7 cellular contexts compared by ENCODE assay signal in the genomic region with DNA sequence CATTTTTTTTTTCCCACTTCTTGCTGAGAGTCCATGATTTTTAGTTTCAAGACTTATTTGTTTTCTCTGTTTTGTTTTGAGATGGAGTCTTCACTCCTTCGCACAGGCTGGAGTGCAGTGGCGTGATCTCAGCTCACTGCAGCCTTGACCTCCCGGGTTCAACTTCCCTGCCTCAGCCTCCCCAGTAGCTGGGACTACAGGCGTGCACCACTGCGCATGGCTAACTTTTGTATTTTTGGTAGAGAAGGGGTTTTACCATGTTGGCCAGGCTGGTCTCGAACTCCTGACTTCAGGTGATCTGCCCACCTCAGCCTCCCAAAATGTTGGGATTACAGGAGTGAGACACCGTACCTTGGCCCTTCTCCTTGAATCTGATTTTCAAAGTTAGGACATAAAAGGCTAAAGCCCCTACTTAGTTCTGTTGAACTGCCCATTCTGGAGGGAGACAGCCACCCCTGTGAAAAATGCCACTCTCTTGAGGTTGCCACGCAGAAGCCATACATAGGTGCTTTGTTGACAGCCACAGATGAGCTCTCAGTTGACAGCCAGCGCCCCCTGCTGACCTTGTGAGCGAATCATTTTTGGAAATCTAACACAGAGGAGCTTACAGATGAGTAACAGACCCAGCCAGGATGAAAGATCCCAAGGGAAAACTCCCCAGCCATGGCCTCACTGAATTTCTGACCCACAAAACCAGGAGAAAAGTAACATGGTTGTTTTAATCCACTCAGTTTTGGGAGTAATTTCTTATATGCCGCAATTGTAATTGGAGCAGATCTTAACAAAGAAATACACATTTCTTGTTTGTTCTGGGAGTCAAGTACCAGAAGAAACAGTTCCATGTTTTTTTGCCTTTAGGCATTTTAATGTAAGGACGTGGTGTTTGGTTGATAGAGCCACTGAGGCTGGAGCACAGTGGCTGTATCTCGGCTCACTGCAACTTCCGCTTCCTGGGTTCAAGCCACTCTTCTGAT. TPM values are rescaled to one million over a fixed set of nuclear protein-coding genes. Genes with fewer than 3 reads are reported as not detected.
DNase-seq lines count a peak whose midpoint lies in the region; ATAC-seq and TF ChIP-seq lines count a peak whose summit lies in the region.

No MANE protein-coding gene starts in this region.

- DNase-seq in NCI-H2227 treated with DMSO at 0.1 percent for 48 hours (lab: John Stamatoyannopoulos, UW) (peak; percentile 29), activated B cell treated with CpG ODN at 0.5 μM for 24 hours (peak; percentile 63), caudate nucleus (lab: John Stamatoyannopoulos, UW) (peak in 59 of 61 donors; percentile 4 to 96 (median 72)), kidney epithelial cell (ENCODE audit: low read depth) (peak; percentile 43)
- peak; percentile 79 for DNase-seq in stimulated activated CD4-positive, alpha-beta T cell treated with anti-CD3 and anti-CD28 coated beads, Interleukin-1b, Interleukin-23, amount 100 ng/mL, for 48 hours

- peaks cover 27% of the 10 kb centered on the region for H3K4me1 Mint-ChIP-seq in activated B cell treated with CpG ODN at 0.5 μM for 24 hours

- no peak overlapping the region for H3K4me3 Mint-ChIP-seq in activated B cell treated with CpG ODN at 0.5 μM for 24 hours

- TF ChIP-seq CTCF in activated B cell treated with CpG ODN at 0.5 μM for 24 hours (IDR thresholded peaks at IDR 0.05) (no peak), kidney epithelial cell (IDR thresholded peaks at IDR 0.05; ENCODE audit: insufficient read depth, low read length, poor library complexity, severe bottlenecking) (peak; percentile 89)

- intact Hi-C loops in activated B cell treated with CpG ODN at 0.5 μM for 24 hours (cut with micrococcal nuclease): loop anchor here (1.0 to 10.0 kb wide), 6 partner anchors 47 to 297 kb away; a partner anchor contains a TSS

- ATAC-seq in GM18498 (IDR thresholded peaks at IDR 0.05; ENCODE audit: unreplicated experiment) (peak; percentile 90), HG03064 (IDR thresholded peaks at IDR 0.05; ENCODE audit: low read depth, unreplicated experiment) (peak; percentile 69), activated B cell treated with CpG ODN at 0.5 μM for 24 hours (ENCODE audit: low read depth) (peak; percentile 89)

- no peaks in the 10 kb centered on the region for H3K27me3 ChIP-seq in kidney epithelial cell (ENCODE audit: control insufficient read depth, insufficient read depth, low read length)

- CTCF ChIA-PET in activated B cell treated with CpG ODN at 0.5 μM for 24 hours (lab: Charles Lee): interaction anchor here (0.6 to 3.0 kb wide), 23 partner anchors 10 to 396 kb away, joined by 3 to 20 read pairs (median 3); a partner anchor contains a TSS

- H3K36me3 Mint-ChIP-seq in activated B cell treated with CpG ODN at 0.5 μM for 24 hours (ENCODE audit: low read depth): no peaks in the 10 kb centered on the region

- H3K27me3 Mint-ChIP-seq in activated B cell treated with CpG ODN at 0.5 μM for 24 hours: peaks cover 3% of the 10 kb centered on the region

- H3K9me3 Mint-ChIP-seq in activated B cell treated with CpG ODN at 0.5 μM for 24 hours: no peaks in the 10 kb centered on the region

- no peak overlapping the region for H3K27ac Mint-ChIP-seq in activated B cell treated with CpG ODN at 0.5 μM for 24 hours

- POLR2A ChIA-PET in activated B cell treated with CpG ODN at 0.5 μM for 24 hours (lab: Charles Lee): interaction anchor here (0.6 kb wide), 1 partner anchor 143 kb away, joined by 6 read pairs; no protein-coding TSS in a partner anchor

- H3K4me3 ChIP-seq in kidney epithelial cell (ENCODE audit: low read depth, low read length): no peak overlapping the region

- H3K36me3 ChIP-seq in kidney epithelial cell (ENCODE audit: control insufficient read depth, insufficient read depth, low read length): no peaks in the 10 kb centered on the region

- H3K27ac ChIP-seq in caudate nucleus (ENCODE audit: low read depth, low read length): no peak overlapping the region

RNA-seq across cellular contexts. Expression of a gene that starts 38.8 kb away (rescaled TPM):
- total RNA-seq in activated B cell treated with CpG ODN at 0.5 μM for 24 hours (not detected in 2 replicates), kidney epithelial cell (not detected in 2 replicates)

RNA-seq across cellular contexts. Expression of a gene that starts 47.2 kb away (rescaled TPM):
- total RNA-seq in activated B cell treated with CpG ODN at 0.5 μM for 24 hours: 12.0 and 13.0 TPM in 2 replicates
- 7.9 and 19.9 TPM in 2 replicates for total RNA-seq in kidney epithelial cell

Comparison
In these comparisons a context has a peak if more than half of its experiments do, and no peak if none do; other contexts are left out.
1. DNase-seq: peak in every context shown above with its lines; median percentile 79 in stimulated activated CD4-positive, alpha-beta T cell treated with anti-CD3 and anti-CD28 coated beads, Interleukin-1b, Interleukin-23, amount 100 ng/mL, for 48 hours; 72 in caudate nucleus; 63 in activated B cell treated with CpG ODN at 0.5 μM for 24 hours; 43 in kidney epithelial cell; 29 in NCI-H2227 treated with DMSO at 0.1 percent for 48 hours.